21 cellular contexts compared by ENCODE assay signal in genomic region chr18:12397254-12397653, GRCh38. TPM values are rescaled to one million over a fixed set of nuclear protein-coding genes. Genes with fewer than 3 reads are reported as not detected.
DNase-seq lines count a peak whose midpoint lies in the region; ATAC-seq, FAIRE-seq and TF ChIP-seq lines count a peak whose summit lies in the region.
"Had no signal": no experiment of that assay in that cellular context is flagged by ENCODE, and none has a peak within 500 bp of the region (broad histone marks: within the 10 kb centered on the region; RNA-seq: fewer than 3 reads in every experiment).

No MANE protein-coding gene starts in this region.

- POLR2A ChIA-PET in HepG2 (lab: Yijun Ruan, JAX), result interaction anchor here (1.1 kb wide), 1 partner anchor 20 kb away, joined by 4 read pairs; the partner anchor contains the start of gene AFG3L2

- no peak overlapping the region for H2BK12ac ChIP-seq in neuronal stem cell (ENCODE audit: low read length)

- H3K4me1 ChIP-seq in HepG2 (ENCODE audit: insufficient read depth, low read length), result peaks cover 75% of the 10 kb centered on the region
- peaks cover 0 to 6% (median 0%) of the 10 kb centered on the region in 4 donors for H3K4me1 ChIP-seq in right lobe of liver
- peaks cover 0 to 1% of the 10 kb centered on the region in 2 donors for H3K4me1 ChIP-seq in neuronal stem cell (ENCODE audit: control insufficient read depth in 2 of 2, insufficient read depth in 1 of 2, low read depth in 1 of 2, low read length in 2 of 2)
- no peaks in the 10 kb centered on the region for H3K4me1 ChIP-seq in upper lobe of right lung
- H3K4me1 ChIP-seq: BE2C had no signal

- no peaks in the 10 kb centered on the region for H4K20me1 ChIP-seq in HepG2 (ENCODE audit: insufficient read depth, low read length)

- H3K36me3 ChIP-seq in HepG2 (replicated peaks in 1 of 2; ENCODE audit: control insufficient read depth in 1 of 2, insufficient read depth in 2 of 2, low read length in 2 of 2), result no peaks in the 10 kb centered on the region
- H3K36me3 ChIP-seq in right lobe of liver, result no peaks in the 10 kb centered on the region
- no peaks in the 10 kb centered on the region for H3K36me3 ChIP-seq in neuronal stem cell (replicated peaks in 1 of 2; ENCODE audit: control insufficient read depth in 2 of 2, insufficient read depth in 2 of 2, low read length in 2 of 2)
- H3K36me3 ChIP-seq in upper lobe of right lung, result no peaks in the 10 kb centered on the region
- H3K36me3 ChIP-seq: BE2C had no signal

- H3K27ac ChIP-seq in HepG2 (ENCODE audit: extremely low read length, insufficient read depth, low read length), result no peak overlapping the region
- no peak overlapping the region for H3K27ac ChIP-seq in right lobe of liver
- H3K27ac ChIP-seq in neuronal stem cell (replicated peaks; ENCODE audit: low read length), result no peak overlapping the region
- no peak overlapping the region for H3K27ac ChIP-seq in upper lobe of right lung
- H3K27ac ChIP-seq: HL-60 had no signal

- no peak overlapping the region for H3K14ac ChIP-seq in neuronal stem cell (ENCODE audit: low read length)

- CTCF ChIA-PET in HepG2 (lab: Yijun Ruan, JAX; ENCODE audit: low intra/inter-chr PET ratio, low total read pairs), result no interaction called here

- TF ChIP-seq CTCF in HepG2 (CRISPR knock-in tag; IDR thresholded peaks at IDR 0.05) (no peak), right lobe of liver (IDR thresholded peaks at IDR 0.05) (no peak), upper lobe of right lung (IDR thresholded peaks at IDR 0.05) (no peak)

- no peak overlapping the region for H3K23ac ChIP-seq in neuronal stem cell (ENCODE audit: low read depth, low read length, poor library complexity)

- H3K18ac ChIP-seq in neuronal stem cell (ENCODE audit: low read length), result peak overlapping the region; percentile 48

- TF ChIP-seq RAD21 in HepG2 (CRISPR knock-in tag; IDR thresholded peaks at IDR 0.05), result no peak

- no peaks in the 10 kb centered on the region for H3K9me3 ChIP-seq in HepG2 (ENCODE audit: low read length)
- H3K9me3 ChIP-seq in right lobe of liver, result no peaks in the 10 kb centered on the region
- H3K9me3 ChIP-seq in neuronal stem cell (replicated peaks in 1 of 2; ENCODE audit: control insufficient read depth in 2 of 2, insufficient read depth in 1 of 2, low read depth in 1 of 2, low read length in 2 of 2), result no peaks in the 10 kb centered on the region
- no peaks in the 10 kb centered on the region for H3K9me3 ChIP-seq in upper lobe of right lung
- H3K9me3 ChIP-seq: A549, BE2C had no signal

- TF ChIP-seq POLR2A in HepG2 (IDR thresholded peaks at IDR 0.05; ENCODE audit: insufficient read depth in 1 of 2, low read depth in 2 of 2, low read length in 2 of 2) (no peak), right lobe of liver (IDR thresholded peaks at IDR 0.05) (no peak)

- 16% methylated on average over 8 of the region's 9 CpGs for WGBS in HepG2 (ENCODE audit: low lambda C conversion rate)
- WGBS in right lobe of liver (ENCODE audit: insufficient coverage, low coverage, low lambda C conversion rate, missing lambda C conversion rate), result 74% methylated on average over 7 of the region's 9 CpGs
- WGBS in neuronal stem cell (ENCODE audit: extremely low coverage in 2 of 2, insufficient read length in 2 of 2, insufficient replicate concordance in 1 of 2), 2 donors, result no CpG with 5 or more reads among the region's 9 CpGs

- in situ Hi-C loops in HepG2 (cut with HindIII; ENCODE audit: extremely low pct_ligation_motif_present, low pct_unique_long_range_greater_than_20kb), result loop anchor here (10.0 to 25.0 kb wide), 2 partner anchors 138 to 540 kb away; partner anchors contain the start of gene SEH1L

- H3K9ac ChIP-seq in HepG2 (ENCODE audit: insufficient read depth, low read depth, low read length), result no peak overlapping the region
- peak overlapping the region; percentile 24 for H3K9ac ChIP-seq in neuronal stem cell (ENCODE audit: low read depth, low read length, poor library complexity)

- intact Hi-C loops in HepG2 (cut with micrococcal nuclease; ENCODE audit: unreplicated experiment), result loop anchor here (2.0 to 10.0 kb wide), 3 partner anchors 24 to 538 kb away; no protein-coding TSS in a partner anchor
- intact Hi-C loops in right lobe of liver (cut with DNase I), result loop anchor here in 1 of 2 donors (10.0 kb wide), 1 partner anchor 268 kb away; no protein-coding TSS in a partner anchor
- intact Hi-C loops in upper lobe of right lung (cut with DNase I), result no loop called here

- H3K27me3 ChIP-seq in HepG2 (ENCODE audit: control insufficient read depth in 1 of 2, insufficient read depth in 2 of 2, low read length in 2 of 2) (peaks cover 0 to 20% of the 10 kb centered on the region in 2 experiments; a peak in 1 of 5 replicates), right lobe of liver (no peaks in the 10 kb centered on the region), neuronal stem cell (ENCODE audit: control insufficient read depth in 3 of 3, insufficient read depth in 3 of 3, low read depth in 1 of 3, low read length in 3 of 3) (peaks cover 0 to 4% (median 0%) of the 10 kb centered on the region in 3 experiments), upper lobe of right lung (no peaks in the 10 kb centered on the region)
- H3K27me3 ChIP-seq: BE2C had no signal

- TF ChIP-seq EP300 in HepG2 (IDR thresholded peaks at IDR 0.05; ENCODE audit: low read depth in 2 of 2, low read length in 2 of 2) (no peak), HepG2 (CRISPR knock-in tag; IDR thresholded peaks at IDR 0.05; ENCODE audit: borderline replicate concordance) (no peak)

- no peak for FAIRE-seq in HepG2 (lab: Jason Lieb, UNC)
- FAIRE-seq: A549, D721Med, G401.6, GM12891, H1 had no signal

- peak overlapping the region; percentile 59 for H3K4me2 ChIP-seq in HepG2 (ENCODE audit: low read depth, low read length)
- H3K4me2 ChIP-seq in neuronal stem cell (ENCODE audit: insufficient read depth, low read length, poor library complexity, severe bottlenecking), result no peak overlapping the region

- peak overlapping the region in 2 of 3 experiments; percentile 19 to 56; a peak in 2 of 6 replicates for H3K4me3 ChIP-seq in HepG2 (replicated peaks in 1 of 3; ENCODE audit: insufficient read depth in 1 of 3, low read depth in 2 of 3, low read length in 3 of 3)
- no peak overlapping the region for H3K4me3 ChIP-seq in right lobe of liver
- no peak overlapping the region for H3K4me3 ChIP-seq in neuronal stem cell (ENCODE audit: low read length in 2 of 2)
- H3K4me3 ChIP-seq in upper lobe of right lung, result no peak overlapping the region

- H2AFZ ChIP-seq in HepG2 (ENCODE audit: low read length) (no peak overlapping the region), neuronal stem cell (ENCODE audit: low read length) (no peak overlapping the region)

- no peak overlapping the region for H2BK15ac ChIP-seq in neuronal stem cell (ENCODE audit: low read length)

- BruUV-seq in HepG2 (replicated peaks; lab: Mats Ljungman, UMichigan), result no TSS peak

- H2AK5ac ChIP-seq in neuronal stem cell (ENCODE audit: low read depth, low read length), result no peak overlapping the region

- DNase-seq in HepG2 (ENCODE audit: low spot score) (no peak), right lobe of liver (no peak), HuH-7 (ENCODE audit: low spot score) (peak; percentile 17), neuronal stem cell (ENCODE audit: low spot score) (no peak), upper lobe of right lung (peak; percentile 46), SIG-M5 (lab: John Stamatoyannopoulos, UW) (no peak), dermis blood vessel endothelial cell (no peak)
- no peak for DNase-seq in stimulated activated CD8-positive, alpha-beta memory T cell treated with anti-CD3 and anti-CD28 coated beads, Interleukin-4, amount 100 ng/mL, for 48 hours
- DNase-seq: BE2C; CD8-positive, alpha-beta T cell; EL; HCEC 1CT; HFFc6; IMR-90 had no signal

- no peaks in the 10 kb centered on the region for H3K79me2 ChIP-seq in HepG2 (ENCODE audit: insufficient read depth, low read length)

- H2BK5ac ChIP-seq in neuronal stem cell (ENCODE audit: low read length), result no peak overlapping the region

- no peak overlapping the region for H4K91ac ChIP-seq in neuronal stem cell (ENCODE audit: low read depth, low read length, poor library complexity)

- no peaks in the 10 kb centered on the region for H3K79me1 ChIP-seq in neuronal stem cell (ENCODE audit: low read depth, low read length)

- peak; percentile 54 for ATAC-seq in HepG2
- ATAC-seq in right lobe of liver, result no peak
- no peak for ATAC-seq in upper lobe of right lung
- ATAC-seq: CD8-positive, alpha-beta T cell had no signal

- no peak overlapping the region for H2BK120ac ChIP-seq in neuronal stem cell (ENCODE audit: low read depth, low read length)

- no peak overlapping the region for H4K8ac ChIP-seq in neuronal stem cell (ENCODE audit: low read depth, low read length)

- H3K4ac ChIP-seq in neuronal stem cell (ENCODE audit: low read length), result no peak overlapping the region

RNA-seq across cellular contexts. Expression of gene PRELID3A, which starts 10.5 kb away (rescaled TPM):
- total RNA-seq in HepG2 (2016; rRNA removed; fragmentation: Illumina TruSeq; extraction: Trizol) (5.5 and 11.0 TPM in 2 replicates), right lobe of liver (under 1 TPM in 4 of 6 experiments, not detected in 2; 0.19 to 0.62 (median 0.32) TPM), upper lobe of right lung (4.1 TPM), dermis blood vessel endothelial cell (1.5 and 3.1 TPM in 2 replicates)
- total RNA-seq in HepG2 (2016; cell fraction: cytosol; rRNA removed; fragmentation: Illumina TruSeq; extraction: Trizol; ENCODE audit: low read depth), result 3.0 and 3.2 TPM in 2 replicates
- total RNA-seq in HepG2 (2016; cell fraction: insoluble cytoplasmic fraction; rRNA removed; fragmentation: Illumina TruSeq; extraction: Trizol), result 4.3 and 10.9 TPM in 2 replicates
- 3.0 and 4.4 TPM in 2 replicates for total RNA-seq in HepG2 (2016; cell fraction: membrane; rRNA removed; fragmentation: Illumina TruSeq; extraction: Trizol)
- total RNA-seq in HepG2 (2016; cell fraction: nucleus; rRNA removed; fragmentation: Illumina TruSeq; extraction: Trizol), result 12.6 and 13.7 TPM in 2 replicates
- polyA plus RNA-seq in HepG2 (2011; rRNA removed), result 7.2 and 10.3 TPM in 2 replicates
- 4.0 and 6.0 TPM in 2 replicates for polyA plus RNA-seq in HepG2 (2011; cell fraction: cytosol; rRNA removed)
- 61.8 and 73.7 TPM in 2 replicates for polyA plus RNA-seq in HepG2 (2011; cell fraction: nucleus; rRNA removed)
- 6.1 and 8.3 TPM in 2 replicates for polyA plus RNA-seq in HepG2 (2012)
- 1.6 and 1.7 TPM in 2 replicates for polyA plus RNA-seq in HepG2 (2016; cell fraction: cytosol; fragmentation: Illumina TruSeq; extraction: Trizol; ENCODE audit: low read depth)
- polyA plus RNA-seq in HepG2 (2016; cell fraction: insoluble cytoplasmic fraction; fragmentation: Illumina TruSeq; extraction: Trizol; ENCODE audit: low read depth), result 5.9 and 7.6 TPM in 2 replicates
- 2.1 and 2.3 TPM in 2 replicates for polyA plus RNA-seq in HepG2 (2016; cell fraction: membrane; fragmentation: Illumina TruSeq; extraction: Trizol; ENCODE audit: low read depth)
- polyA plus RNA-seq in HepG2 (2016; cell fraction: nucleus; fragmentation: Illumina TruSeq; extraction: Trizol; ENCODE audit: insufficient read depth, low read depth), result 42.6 and 45.2 TPM in 2 replicates
- 1.4 and 2.5 TPM in 2 replicates for polyA minus RNA-seq in HepG2 (2011; rRNA and poly(A)+ RNA removed; ENCODE audit: low replicate concordance)
- 0.99 and 2.6 TPM in 2 replicates for polyA minus RNA-seq in HepG2 (2011; cell fraction: cytosol; rRNA and poly(A)+ RNA removed)
- polyA minus RNA-seq in HepG2 (2011; cell fraction: nucleus; rRNA and poly(A)+ RNA removed), result 10.0 and 13.9 TPM in 2 replicates
- polyA plus RNA-seq in neuronal stem cell (2013, experiment 1 of 2), result 7.4 TPM
- polyA plus RNA-seq in neuronal stem cell (2013, experiment 2 of 2), result 8.5 TPM
- polyA plus RNA-seq: CD14-positive monocyte had no signal

RNA-seq across cellular contexts. Expression of gene AFG3L2, which starts 20.2 kb away (rescaled TPM):
- 86.3 and 86.9 TPM in 2 replicates for total RNA-seq in HepG2 (2016; rRNA removed; fragmentation: Illumina TruSeq; extraction: Trizol)
- 29.3 and 39.0 TPM in 2 replicates for total RNA-seq in HepG2 (2016; cell fraction: cytosol; rRNA removed; fragmentation: Illumina TruSeq; extraction: Trizol; ENCODE audit: low read depth)
- total RNA-seq in HepG2 (2016; cell fraction: insoluble cytoplasmic fraction; rRNA removed; fragmentation: Illumina TruSeq; extraction: Trizol), result 85.3 and 86.3 TPM in 2 replicates
- total RNA-seq in HepG2 (2016; cell fraction: membrane; rRNA removed; fragmentation: Illumina TruSeq; extraction: Trizol), result 30.7 and 35.0 TPM in 2 replicates
- 64.9 and 72.6 TPM in 2 replicates for total RNA-seq in HepG2 (2016; cell fraction: nucleus; rRNA removed; fragmentation: Illumina TruSeq; extraction: Trizol)
- polyA plus RNA-seq in HepG2 (2011; rRNA removed), result 26.2 and 28.6 TPM in 2 replicates
- 22.4 and 28.3 TPM in 2 replicates for polyA plus RNA-seq in HepG2 (2011; cell fraction: cytosol; rRNA removed)
- 14.9 and 16.4 TPM in 2 replicates for polyA plus RNA-seq in HepG2 (2011; cell fraction: nucleus; rRNA removed)
- 42.2 and 47.5 TPM in 2 replicates for polyA plus RNA-seq in HepG2 (2012)
- 5.9 and 6.1 TPM in 2 replicates for polyA plus RNA-seq in HepG2 (2016; cell fraction: cytosol; fragmentation: Illumina TruSeq; extraction: Trizol; ENCODE audit: low read depth)
- 66.5 and 67.7 TPM in 2 replicates for polyA plus RNA-seq in HepG2 (2016; cell fraction: insoluble cytoplasmic fraction; fragmentation: Illumina TruSeq; extraction: Trizol; ENCODE audit: low read depth)
- 12.3 and 14.9 TPM in 2 replicates for polyA plus RNA-seq in HepG2 (2016; cell fraction: membrane; fragmentation: Illumina TruSeq; extraction: Trizol; ENCODE audit: low read depth)
- 57.2 and 57.6 TPM in 2 replicates for polyA plus RNA-seq in HepG2 (2016; cell fraction: nucleus; fragmentation: Illumina TruSeq; extraction: Trizol; ENCODE audit: insufficient read depth, low read depth)
- 26.7 and 36.0 TPM in 2 replicates for polyA minus RNA-seq in HepG2 (2011; rRNA and poly(A)+ RNA removed; ENCODE audit: low replicate concordance)
- polyA minus RNA-seq in HepG2 (2011; cell fraction: cytosol; rRNA and poly(A)+ RNA removed), result 28.5 and 36.9 TPM in 2 replicates
- 48.8 and 49.7 TPM in 2 replicates for polyA minus RNA-seq in HepG2 (2011; cell fraction: nucleus; rRNA and poly(A)+ RNA removed)
- 10 to 100 TPM; 30.2 to 47.7 (median 36.3) TPM for total RNA-seq in right lobe of liver
- polyA plus RNA-seq in neuronal stem cell (2013, experiment 1 of 2), result 21.0 TPM
- 20.1 TPM for polyA plus RNA-seq in neuronal stem cell (2013, experiment 2 of 2)
- 35.4 TPM for total RNA-seq in upper lobe of right lung
- total RNA-seq in dermis blood vessel endothelial cell, result 49.4 and 54.7 TPM in 2 replicates

Comparison
In these comparisons a context has a peak if more than half of its experiments do, and no peak if none do; other contexts are left out.
1. H3K4me3 ChIP-seq: peak in HepG2 (2 of 3); none in right lobe of liver (0 of 3), neuronal stem cell (0 of 2) and upper lobe of right lung (single experiment).
2. DNase-seq: peak in HuH-7 (single experiment) and upper lobe of right lung (single experiment); none in HepG2 (single experiment), right lobe of liver (0 of 3), neuronal stem cell (single experiment), SIG-M5 (single experiment), stimulated activated CD8-positive, alpha-beta memory T cell treated with anti-CD3 and anti-CD28 coated beads, Interleukin-4, amount 100 ng/mL, for 48 hours (single experiment) and dermis blood vessel endothelial cell (single experiment).